Comparison of ENCODE assay signal across 12 cellular contexts in genomic region chr3:12579919-12580318, GRCh38. TPM values are rescaled to one million over a fixed set of nuclear protein-coding genes. Genes with fewer than 3 reads are reported as not detected.
DNase-seq lines count a peak whose midpoint lies in the region; ATAC-seq and TF ChIP-seq lines count a peak whose summit lies in the region.
"Had no signal": no experiment of that assay in that cellular context is flagged by ENCODE, and none has a peak within 500 bp of the region (broad histone marks: within the 10 kb centered on the region; RNA-seq: fewer than 3 reads in every experiment).

No MANE protein-coding gene starts in this region.

- no peak overlapping the region for H3K9ac ChIP-seq in endodermal cell (ENCODE audit: extremely low read depth, low read length, poor library complexity, severe bottlenecking)

- no peaks in the 10 kb centered on the region for H3K4me1 Mint-ChIP-seq in T-helper 2 cell treated with Interferon-gamma antibody and Interleukin-4, amounts not matched to agents 5 μg/mL and 100 μg/mL, for 36 hours (ENCODE audit: low read depth)
- H3K4me1 Mint-ChIP-seq in endodermal cell: no peaks in the 10 kb centered on the region
- no peaks in the 10 kb centered on the region for H3K4me1 Mint-ChIP-seq in nephron progenitor cell

- H3K27me3 Mint-ChIP-seq in T-helper 2 cell treated with Interferon-gamma antibody and Interleukin-4, amounts not matched to agents 5 μg/mL and 100 μg/mL, for 36 hours (ENCODE audit: low read depth): no peaks in the 10 kb centered on the region
- no peaks in the 10 kb centered on the region for H3K27me3 Mint-ChIP-seq in endodermal cell (ENCODE audit: insufficient read depth)
- no peaks in the 10 kb centered on the region for H3K27me3 Mint-ChIP-seq in nephron progenitor cell (ENCODE audit: low read depth, poor library complexity)

- peaks cover 83% of the 10 kb centered on the region for H3K36me3 ChIP-seq in endodermal cell (ENCODE audit: control insufficient read depth, insufficient read depth, low read length)

- peaks cover 3% of the 10 kb centered on the region for H3K9me3 Mint-ChIP-seq in T-helper 2 cell treated with Interferon-gamma antibody and Interleukin-4, amounts not matched to agents 5 μg/mL and 100 μg/mL, for 36 hours
- H3K9me3 Mint-ChIP-seq in endodermal cell (no peaks in the 10 kb centered on the region), nephron progenitor cell (no peaks in the 10 kb centered on the region)

- 92 to 96% methylated on average over 3 to 4 of the region's 4 CpGs for WGBS in endodermal cell (ENCODE audit: insufficient coverage in 1 of 2, insufficient read length in 1 of 2), 2 experiments

- H3K27me3 ChIP-seq in endodermal cell (ENCODE audit: control insufficient read depth, insufficient read depth, low read length, poor library complexity, severe bottlenecking): no peaks in the 10 kb centered on the region

- TF ChIP-seq CTCF in endodermal cell (conservative IDR thresholded peaks at IDR 0.05) (no peak), nephron progenitor cell (IDR thresholded peaks at IDR 0.05) (no peak)

- H3K9me3 ChIP-seq in endodermal cell (ENCODE audit: control insufficient read depth, low read length): no peaks in the 10 kb centered on the region
- H3K9me3 ChIP-seq: psoas muscle had no signal

- no peak overlapping the region for H3K4me3 Mint-ChIP-seq in T-helper 2 cell treated with Interferon-gamma antibody and Interleukin-4, amounts not matched to agents 5 μg/mL and 100 μg/mL, for 36 hours
- no peak overlapping the region for H3K4me3 Mint-ChIP-seq in endodermal cell
- H3K4me3 Mint-ChIP-seq in nephron progenitor cell: no peak overlapping the region

- ATAC-seq in HG03439 (IDR thresholded peaks at IDR 0.05; ENCODE audit: unreplicated experiment): no peak
- no peak for ATAC-seq in GM21447 (IDR thresholded peaks at IDR 0.05; ENCODE audit: unreplicated experiment)

- peaks cover 67% of the 10 kb centered on the region for H3K36me3 Mint-ChIP-seq in T-helper 2 cell treated with Interferon-gamma antibody and Interleukin-4, amounts not matched to agents 5 μg/mL and 100 μg/mL, for 36 hours (ENCODE audit: low read depth)
- H3K36me3 Mint-ChIP-seq in endodermal cell (ENCODE audit: low read depth) (peaks cover 77% of the 10 kb centered on the region), nephron progenitor cell (ENCODE audit: low read depth) (peaks cover 74% of the 10 kb centered on the region)

- no peaks in the 10 kb centered on the region for H3K4me1 ChIP-seq in endodermal cell (ENCODE audit: control insufficient read depth, insufficient read depth, low read length)
- H3K4me1 ChIP-seq: psoas muscle had no signal

- DNase-seq in T-helper 2 cell treated with Interferon-gamma antibody and Interleukin-4, amounts not matched to agents 5 μg/mL and 100 μg/mL, for 36 hours (ENCODE audit: low spot score): no peak
- DNase-seq in T-helper 2 cell (no peak), M059J (ENCODE audit: low read depth) (peak; percentile 63), endodermal cell (no peak), nephron progenitor cell (no peak), NCI-H446 treated with DMSO at 0.1 percent for 48 hours (lab: John Stamatoyannopoulos, UW) (no peak)
- DNase-seq: NCI-H446, psoas muscle had no signal

- H3K4me3 ChIP-seq in endodermal cell (ENCODE audit: low read length): no peak overlapping the region
- H3K4me3 ChIP-seq: psoas muscle had no signal

- peak overlapping the region; percentile 5 for H3K27ac Mint-ChIP-seq in T-helper 2 cell treated with Interferon-gamma antibody and Interleukin-4, amounts not matched to agents 5 μg/mL and 100 μg/mL, for 36 hours
- H3K27ac Mint-ChIP-seq in endodermal cell: no peak overlapping the region
- peak overlapping the region; percentile 88 for H3K27ac Mint-ChIP-seq in nephron progenitor cell

- peak overlapping the region; percentile 49 for H3K27ac ChIP-seq in endodermal cell (ENCODE audit: low read depth, low read length)
- H3K27ac ChIP-seq: 22Rv1, psoas muscle had no signal

RNA-seq across cellular contexts. Expression of gene MKRN2, which starts 23.0 kb away (rescaled TPM):
- total RNA-seq in M059J (2014; rRNA removed; shearing (Covaris generic)): 33.5 and 36.8 TPM in 2 replicates
- 10 to 100 TPM; 18.8 to 23.3 TPM for total RNA-seq in endodermal cell
- 36.3 TPM for polyA plus RNA-seq in endodermal cell (2013, experiment 1 of 2)
- 32.6 TPM for polyA plus RNA-seq in endodermal cell (2013, experiment 2 of 2)

RNA-seq across cellular contexts. Expression of gene MKRN2OS, which starts 34.6 kb away (rescaled TPM):
- total RNA-seq in M059J (2014; rRNA removed; shearing (Covaris generic)): not detected in 2 replicates
- under 1 TPM in 1 of 2 donors, not detected in 1; 0.84 TPM for total RNA-seq in endodermal cell
- not detected for polyA plus RNA-seq in endodermal cell (2013, experiment 1 of 2)
- polyA plus RNA-seq in endodermal cell (2013, experiment 2 of 2): not detected
- total RNA-seq: G401 had no signal
